ENCODE assay signal across 12 cellular contexts in the genomic region with DNA sequence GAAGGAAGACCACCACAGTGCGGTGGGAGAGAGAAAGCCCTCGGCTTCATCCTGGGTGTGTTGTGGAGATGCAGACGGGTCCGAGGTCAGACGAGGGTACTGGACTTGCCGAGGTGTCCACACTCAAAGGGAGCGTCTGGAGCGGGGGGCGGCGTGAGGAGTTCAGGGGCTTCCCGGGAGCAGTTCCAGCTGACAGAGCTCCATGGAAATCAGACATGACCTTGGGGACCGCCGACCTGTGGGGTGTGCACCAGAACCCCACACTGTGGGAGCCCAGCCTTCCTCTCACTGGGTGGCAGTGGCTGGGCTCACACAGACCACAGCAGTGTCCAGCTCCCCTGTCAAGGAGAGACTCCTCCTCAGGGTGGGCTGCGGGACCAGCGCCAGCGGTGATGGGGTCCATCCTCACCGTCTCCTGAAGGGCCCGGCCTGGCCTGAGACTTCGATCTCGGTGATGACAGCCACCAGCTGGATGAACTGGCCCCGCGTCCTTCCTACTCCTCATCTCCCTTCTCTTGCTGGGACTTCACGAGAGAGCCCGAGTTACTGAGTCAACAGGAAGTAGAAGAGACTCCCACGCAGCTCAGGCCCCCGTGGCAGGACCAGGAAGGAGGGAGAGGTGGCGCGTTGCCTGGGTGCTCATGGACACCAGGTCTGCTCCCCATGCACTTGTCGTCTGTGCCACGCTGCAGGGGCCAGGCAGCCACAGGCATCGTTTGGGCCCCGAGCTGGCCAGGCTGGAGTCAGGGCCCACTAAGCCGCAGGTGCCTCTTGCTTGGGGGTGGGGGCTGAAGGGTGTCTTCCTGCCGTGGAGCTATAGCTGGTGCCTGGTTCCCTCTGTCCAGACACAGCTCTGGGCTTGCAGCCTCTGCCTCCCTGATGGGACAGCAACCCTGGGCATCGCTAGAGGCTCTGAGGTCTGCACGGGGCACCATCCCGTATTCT.
A peak's percentile ranks its signal among the peaks of the same experiment; 100 is the strongest.
DNase-seq lines count a peak whose midpoint lies in the region; ATAC-seq and TF ChIP-seq lines count a peak whose summit lies in the region.
"Had no signal": no experiment of that assay in that cellular context is flagged by ENCODE, and none has a peak within 500 bp of the region (broad histone marks: within the 10 kb centered on the region; RNA-seq: fewer than 3 reads in every experiment).

No MANE protein-coding gene starts in this region.

- POLR2A ChIA-PET in HEK293 (lab: Yijun Ruan, JAX), result no interaction called here

- CTCF ChIA-PET in HEK293 (lab: Yijun Ruan, JAX), result interaction anchor here (0.7 to 1.1 kb wide), 3 partner anchors 39 to 1800 kb away, joined by 3 read pairs; no protein-coding TSS in a partner anchor

- TF ChIP-seq CTCF in HEK293 (tag by site-specific recombination; IDR thresholded peaks at IDR 0.05) (no peak), OCI-LY3 (IDR thresholded peaks at IDR 0.05; ENCODE audit: low read depth, low read length) (no peak)

- H3K9me3 ChIP-seq in HEK293 (ENCODE audit: control insufficient read depth, insufficient read depth, low read depth, low read length) (no peaks in the 10 kb centered on the region), OCI-LY3 (ENCODE audit: insufficient read depth, low read length) (peaks cover 16% of the 10 kb centered on the region)

- H3K79me2 ChIP-seq in OCI-LY3 (ENCODE audit: low read length), result no peaks in the 10 kb centered on the region

- H3K4me3 ChIP-seq in HEK293 (ENCODE audit: low read depth, low read length), result no peak overlapping the region
- no peak overlapping the region for H3K4me3 ChIP-seq in OCI-LY3 (ENCODE audit: low read length)
- H3K4me3 ChIP-seq: ascending aorta, thoracic aorta had no signal

- 0 out of 2 replicates have a peak overlapping the region, but pooled peaks have one; percentile 3 for H2AFZ ChIP-seq in OCI-LY3 (ENCODE audit: low read depth, low read length)

- H3K4me1 ChIP-seq in HEK293 (ENCODE audit: control insufficient read depth, insufficient read depth, low read length) (no peaks in the 10 kb centered on the region), OCI-LY3 (ENCODE audit: low read length) (0 out of 2 replicates have a peak, but pooled peaks cover 5% of the 10 kb centered on the region)

- no peak overlapping the region for H3K9ac ChIP-seq in OCI-LY3 (ENCODE audit: low read length)

- H3K4me2 ChIP-seq in OCI-LY3 (ENCODE audit: low read length), result no peak overlapping the region

- H3K27ac ChIP-seq in HEK293 (ENCODE audit: extremely low read depth, low read depth, low read length) (no peak overlapping the region), OCI-LY3 (ENCODE audit: low read length) (no peak overlapping the region)
- H3K27ac ChIP-seq: thoracic aorta had no signal

- no peak for DNase-seq in Right ventricle myocardium inferior (ENCODE audit: missing footprints)
- peak; percentile 76 for DNase-seq in posterior vena cava (ENCODE audit: low spot score)
- no peak for DNase-seq in ecto neural progenitor cell (ENCODE audit: low spot score)
- no peak for DNase-seq in NCI-H526 treated with DMSO at 0.1 percent for 48 hours (lab: John Stamatoyannopoulos, UW)
- DNase-seq: activated CD4-positive, alpha-beta T cell treated with anti-CD3 and anti-CD28 coated beads, Interleukin-2, amount 50 U/mL, for 48 hours; erythroblast had no signal

- intact Hi-C loops in Right ventricle myocardium inferior (cut with DNase I), result no loop called here
- intact Hi-C loops in posterior vena cava (cut with DNase I), result no loop called here

- ATAC-seq in Right ventricle myocardium inferior (peak; percentile 43), GM18907 (IDR thresholded peaks at IDR 0.05; ENCODE audit: unreplicated experiment) (no peak), HG02884 (IDR thresholded peaks at IDR 0.05; ENCODE audit: unreplicated experiment) (no peak)

- no peaks in the 10 kb centered on the region for H4K20me1 ChIP-seq in OCI-LY3 (ENCODE audit: insufficient read depth, low read length)

- H3K36me3 ChIP-seq in HEK293 (ENCODE audit: control insufficient read depth in 2 of 2, insufficient read depth in 1 of 2, low read length in 2 of 2), result no peaks in the 10 kb centered on the region
- H3K36me3 ChIP-seq in OCI-LY3 (replicated peaks; ENCODE audit: low read depth, low read length), result peaks cover 16% of the 10 kb centered on the region
- H3K36me3 ChIP-seq: ascending aorta, thoracic aorta had no signal

- no peaks in the 10 kb centered on the region for H3K27me3 ChIP-seq in OCI-LY3 (ENCODE audit: low read depth, low read length)
- H3K27me3 ChIP-seq: ascending aorta had no signal

TF ChIP-seq in HEK293, 187 proteins besides CTCF, POLR2A, EP300 and RAD21:
- TF ChIP-seq, protein P1, sequence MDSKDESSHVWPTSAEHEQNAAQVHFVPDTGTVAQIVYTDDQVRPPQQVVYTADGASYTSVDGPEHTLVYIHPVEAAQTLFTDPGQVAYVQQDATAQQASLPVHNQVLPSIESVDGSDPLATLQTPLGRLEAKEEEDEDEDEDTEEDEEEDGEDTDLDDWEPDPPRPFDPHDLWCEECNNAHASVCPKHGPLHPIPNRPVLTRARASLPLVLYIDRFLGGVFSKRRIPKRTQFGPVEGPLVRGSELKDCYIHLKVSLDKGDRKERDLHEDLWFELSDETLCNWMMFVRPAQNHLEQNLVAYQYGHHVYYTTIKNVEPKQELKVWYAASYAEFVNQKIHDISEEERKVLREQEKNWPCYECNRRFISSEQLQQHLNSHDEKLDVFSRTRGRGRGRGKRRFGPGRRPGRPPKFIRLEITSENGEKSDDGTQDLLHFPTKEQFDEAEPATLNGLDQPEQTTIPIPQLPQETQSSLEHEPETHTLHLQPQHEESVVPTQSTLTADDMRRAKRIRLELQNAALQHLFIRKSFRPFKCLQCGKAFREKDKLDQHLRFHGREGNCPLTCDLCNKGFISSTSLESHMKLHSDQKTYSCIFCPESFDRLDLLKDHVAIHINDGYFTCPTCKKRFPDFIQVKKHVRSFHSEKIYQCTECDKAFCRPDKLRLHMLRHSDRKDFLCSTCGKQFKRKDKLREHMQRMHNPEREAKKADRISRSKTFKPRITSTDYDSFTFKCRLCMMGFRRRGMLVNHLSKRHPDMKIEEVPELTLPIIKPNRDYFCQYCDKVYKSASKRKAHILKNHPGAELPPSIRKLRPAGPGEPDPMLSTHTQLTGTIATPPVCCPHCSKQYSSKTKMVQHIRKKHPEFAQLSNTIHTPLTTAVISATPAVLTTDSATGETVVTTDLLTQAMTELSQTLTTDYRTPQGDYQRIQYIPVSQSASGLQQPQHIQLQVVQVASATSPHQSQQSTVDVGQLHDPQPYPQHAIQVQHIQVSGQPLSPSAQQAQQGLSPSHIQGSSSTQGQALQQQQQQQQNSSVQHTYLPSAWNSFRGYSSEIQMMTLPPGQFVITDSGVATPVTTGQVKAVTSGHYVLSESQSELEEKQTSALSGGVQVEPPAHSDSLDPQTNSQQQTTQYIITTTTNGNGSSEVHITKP (tag by site-specific recombination; IDR thresholded peaks at IDR 0.05), result no peak
- peak; percentile 39; the same call in 1 of the 2 replicates for TF ChIP-seq ZFHX2 (tag by site-specific recombination; conservative IDR thresholded peaks at IDR 0.05)
